In the genomic region with DNA sequence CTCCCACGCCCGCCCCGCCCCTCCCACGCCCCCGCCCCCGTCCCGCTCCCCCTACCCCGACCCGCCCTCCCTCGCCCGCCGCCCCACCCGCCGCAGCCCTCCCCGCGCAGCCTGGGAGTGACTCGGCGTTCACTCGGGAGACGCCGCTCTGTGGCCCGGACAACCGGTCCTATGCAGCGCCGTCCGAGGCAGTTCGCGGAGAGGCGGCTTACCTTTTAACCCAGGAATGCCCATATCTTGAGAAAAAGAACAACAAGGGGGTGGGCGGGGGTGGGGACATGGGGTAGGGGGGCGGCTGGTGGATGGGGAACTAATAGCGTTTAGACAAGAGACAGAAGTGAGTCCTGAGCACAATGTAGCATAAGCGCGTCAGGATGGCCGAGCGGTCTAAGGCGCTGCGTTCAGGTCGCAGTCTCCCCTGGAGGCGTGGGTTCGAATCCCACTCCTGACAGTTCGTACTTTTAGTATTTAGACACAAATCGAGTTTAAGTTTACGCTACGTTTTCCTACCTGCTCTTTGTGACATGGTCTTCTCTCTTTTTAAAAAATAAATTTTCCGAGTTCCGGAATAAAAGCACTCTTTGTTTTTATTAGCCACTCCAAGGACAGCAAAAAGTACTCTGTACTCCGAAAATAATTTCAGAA, we compare ENCODE assay signal across 1 cellular context.
A peak's percentile ranks its signal among the peaks of the same experiment; 100 is the strongest.
TF ChIP-seq lines count a peak whose summit lies in the region.

No MANE protein-coding gene starts in this region.

TF ChIP-seq in HepG2, 621 proteins besides CTCF, POLR2A, EP300 and RAD21 (continued from another document and continues in another):
- TF ChIP-seq U2AF1 (optimal IDR thresholded peaks at IDR 0.05; ENCODE audit: low read depth, low read length) = no peak
- peak; percentile 54; the same call in 1 of the 2 replicates for TF ChIP-seq SP5 (CRISPR knock-in tag; IDR thresholded peaks at IDR 0.05; ENCODE audit: borderline replicate concordance, low read depth)
- TF ChIP-seq NFYC (CRISPR knock-in tag; IDR thresholded peaks at IDR 0.05) = 0 out of 2 replicates have a peak, but pooled peaks have one; percentile 26
- peak; percentile 20; the same call in 1 of the 2 replicates for TF ChIP-seq NKX3-1 (CRISPR knock-in tag; IDR thresholded peaks at IDR 0.05)
- TF ChIP-seq DR1 (CRISPR knock-in tag; IDR thresholded peaks at IDR 0.05) = no peak
- TF ChIP-seq TCF12 (IDR thresholded peaks at IDR 0.05) = no peak
- no peak for TF ChIP-seq TCF12 (CRISPR knock-in tag; IDR thresholded peaks at IDR 0.05)
- TF ChIP-seq HDAC6 (IDR thresholded peaks at IDR 0.05; ENCODE audit: low read depth, low read length) = no peak
- TF ChIP-seq FOXP1 (IDR thresholded peaks at IDR 0.05) = no peak
- peak; percentile 32; the same call in 1 of the 2 replicates for TF ChIP-seq FOXP1 (CRISPR knock-in tag; IDR thresholded peaks at IDR 0.05)
- TF ChIP-seq ONECUT2 (CRISPR knock-in tag; IDR thresholded peaks at IDR 0.05) = peak; percentile 64; the same call in 1 of the 2 replicates
- no peak for TF ChIP-seq CHD4 (IDR thresholded peaks at IDR 0.05; ENCODE audit: borderline replicate concordance, low read length)
- TF ChIP-seq, protein P1, sequence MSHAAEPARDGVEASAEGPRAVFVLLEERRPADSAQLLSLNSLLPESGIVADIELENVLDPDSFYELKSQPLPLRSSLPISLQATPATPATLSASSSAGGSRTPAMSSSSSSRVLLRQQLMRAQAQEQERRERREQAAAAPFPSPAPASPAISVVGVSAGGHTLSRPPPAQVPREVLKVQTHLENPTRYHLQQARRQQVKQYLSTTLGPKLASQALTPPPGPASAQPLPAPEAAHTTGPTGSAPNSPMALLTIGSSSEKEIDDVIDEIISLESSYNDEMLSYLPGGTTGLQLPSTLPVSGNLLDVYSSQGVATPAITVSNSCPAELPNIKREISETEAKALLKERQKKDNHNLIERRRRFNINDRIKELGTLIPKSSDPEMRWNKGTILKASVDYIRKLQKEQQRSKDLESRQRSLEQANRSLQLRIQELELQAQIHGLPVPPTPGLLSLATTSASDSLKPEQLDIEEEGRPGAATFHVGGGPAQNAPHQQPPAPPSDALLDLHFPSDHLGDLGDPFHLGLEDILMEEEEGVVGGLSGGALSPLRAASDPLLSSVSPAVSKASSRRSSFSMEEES (CRISPR knock-in tag; IDR thresholded peaks at IDR 0.05) = peak; percentile 38; the same call in 1 of the 2 replicates
- TF ChIP-seq NR2F2 (IDR thresholded peaks at IDR 0.05; ENCODE audit: borderline replicate concordance, low read depth) = peak; percentile 42; the same call in 1 of the 2 replicates
- TF ChIP-seq FOXO1 (CRISPR knock-in tag; IDR thresholded peaks at IDR 0.05) = peak; percentile 78
- TF ChIP-seq ZNF629 (CRISPR knock-in tag; conservative IDR thresholded peaks at IDR 0.05) = peak; percentile 50
- peak; percentile 100 for TF ChIP-seq ZNF24 (IDR thresholded peaks at IDR 0.05)
- no peak for TF ChIP-seq SUZ12 (IDR thresholded peaks at IDR 0.05; ENCODE audit: low read depth, low read length)
- peak; percentile 76; the same call in 1 of the 2 replicates for TF ChIP-seq TP53 (CRISPR knock-in tag; conservative IDR thresholded peaks at IDR 0.05)
- TF ChIP-seq, protein P2, sequence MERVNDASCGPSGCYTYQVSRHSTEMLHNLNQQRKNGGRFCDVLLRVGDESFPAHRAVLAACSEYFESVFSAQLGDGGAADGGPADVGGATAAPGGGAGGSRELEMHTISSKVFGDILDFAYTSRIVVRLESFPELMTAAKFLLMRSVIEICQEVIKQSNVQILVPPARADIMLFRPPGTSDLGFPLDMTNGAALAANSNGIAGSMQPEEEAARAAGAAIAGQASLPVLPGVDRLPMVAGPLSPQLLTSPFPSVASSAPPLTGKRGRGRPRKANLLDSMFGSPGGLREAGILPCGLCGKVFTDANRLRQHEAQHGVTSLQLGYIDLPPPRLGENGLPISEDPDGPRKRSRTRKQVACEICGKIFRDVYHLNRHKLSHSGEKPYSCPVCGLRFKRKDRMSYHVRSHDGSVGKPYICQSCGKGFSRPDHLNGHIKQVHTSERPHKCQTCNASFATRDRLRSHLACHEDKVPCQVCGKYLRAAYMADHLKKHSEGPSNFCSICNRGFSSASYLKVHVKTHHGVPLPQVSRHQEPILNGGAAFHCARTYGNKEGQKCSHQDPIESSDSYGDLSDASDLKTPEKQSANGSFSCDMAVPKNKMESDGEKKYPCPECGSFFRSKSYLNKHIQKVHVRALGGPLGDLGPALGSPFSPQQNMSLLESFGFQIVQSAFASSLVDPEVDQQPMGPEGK (CRISPR knock-in tag; IDR thresholded peaks at IDR 0.05) = peak; percentile 86
- no peak for TF ChIP-seq MAFG (CRISPR knock-in tag; IDR thresholded peaks at IDR 0.05)
- TF ChIP-seq AGO2 (optimal IDR thresholded peaks at IDR 0.05; ENCODE audit: low read depth, low read length) = no peak
- TF ChIP-seq, protein P3, sequence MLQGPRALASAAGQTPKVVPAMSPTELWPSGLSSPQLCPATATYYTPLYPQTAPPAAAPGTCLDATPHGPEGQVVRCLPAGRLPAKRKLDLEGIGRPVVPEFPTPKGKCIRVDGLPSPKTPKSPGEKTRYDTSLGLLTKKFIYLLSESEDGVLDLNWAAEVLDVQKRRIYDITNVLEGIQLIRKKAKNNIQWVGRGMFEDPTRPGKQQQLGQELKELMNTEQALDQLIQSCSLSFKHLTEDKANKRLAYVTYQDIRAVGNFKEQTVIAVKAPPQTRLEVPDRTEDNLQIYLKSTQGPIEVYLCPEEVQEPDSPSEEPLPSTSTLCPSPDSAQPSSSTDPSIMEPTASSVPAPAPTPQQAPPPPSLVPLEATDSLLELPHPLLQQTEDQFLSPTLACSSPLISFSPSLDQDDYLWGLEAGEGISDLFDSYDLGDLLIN (CRISPR knock-in tag; IDR thresholded peaks at IDR 0.05; ENCODE audit: borderline replicate concordance) = 0 out of 2 replicates have a peak, but pooled peaks have one; percentile 55
- TF ChIP-seq ELF3 (CRISPR knock-in tag; IDR thresholded peaks at IDR 0.05) = peak; percentile 50; the same call in 1 of the 2 replicates
- no peak for TF ChIP-seq ESRRA (CRISPR knock-in tag; IDR thresholded peaks at IDR 0.05; ENCODE audit: low read depth)
- TF ChIP-seq, protein P4, sequence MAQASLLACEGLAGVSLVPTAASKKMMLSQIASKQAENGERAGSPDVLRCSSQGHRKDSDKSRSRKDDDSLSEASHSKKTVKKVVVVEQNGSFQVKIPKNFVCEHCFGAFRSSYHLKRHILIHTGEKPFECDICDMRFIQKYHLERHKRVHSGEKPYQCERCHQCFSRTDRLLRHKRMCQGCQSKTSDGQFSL (CRISPR knock-in tag; IDR thresholded peaks at IDR 0.05) = peak; percentile 90
- peak; percentile 41; the same call in 1 of the 2 replicates for TF ChIP-seq THAP11 (CRISPR knock-in tag; IDR thresholded peaks at IDR 0.05)
- peak; percentile 73; the same call in 1 of the 2 replicates for TF ChIP-seq HOXA5 (CRISPR knock-in tag; IDR thresholded peaks at IDR 0.05)
- TF ChIP-seq ZNF556 (CRISPR knock-in tag; IDR thresholded peaks at IDR 0.05; ENCODE audit: borderline replicate concordance) = 0 out of 2 replicates have a peak, but pooled peaks have one; percentile 24
- TF ChIP-seq SPEN (CRISPR knock-in tag; IDR thresholded peaks at IDR 0.05; ENCODE audit: low read depth) = peak; percentile 42; the same call in 1 of the 2 replicates
- TF ChIP-seq FOXA3 (CRISPR knock-in tag; IDR thresholded peaks at IDR 0.05) = peak; percentile 51
- TF ChIP-seq, protein P5, sequence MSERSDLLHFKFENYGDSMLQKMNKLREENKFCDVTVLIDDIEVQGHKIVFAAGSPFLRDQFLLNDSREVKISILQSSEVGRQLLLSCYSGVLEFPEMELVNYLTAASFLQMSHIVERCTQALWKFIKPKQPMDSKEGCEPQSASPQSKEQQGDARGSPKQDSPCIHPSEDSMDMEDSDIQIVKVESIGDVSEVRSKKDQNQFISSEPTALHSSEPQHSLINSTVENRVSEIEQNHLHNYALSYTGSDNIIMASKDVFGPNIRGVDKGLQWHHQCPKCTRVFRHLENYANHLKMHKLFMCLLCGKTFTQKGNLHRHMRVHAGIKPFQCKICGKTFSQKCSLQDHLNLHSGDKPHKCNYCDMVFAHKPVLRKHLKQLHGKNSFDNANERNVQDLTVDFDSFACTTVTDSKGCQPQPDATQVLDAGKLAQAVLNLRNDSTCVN (CRISPR knock-in tag; IDR thresholded peaks at IDR 0.05; ENCODE audit: borderline replicate concordance) = 0 out of 2 replicates have a peak, but pooled peaks have one; percentile 26
- TF ChIP-seq FOSL2 (CRISPR knock-in tag; IDR thresholded peaks at IDR 0.05) = peak; percentile 71
- TF ChIP-seq ZNF569 (CRISPR knock-in tag; IDR thresholded peaks at IDR 0.05; ENCODE audit: borderline replicate concordance) = no peak
- peak; percentile 45; the same call in 1 of the 2 replicates for TF ChIP-seq ISL2 (CRISPR knock-in tag; IDR thresholded peaks at IDR 0.05)
- peak; percentile 89 for TF ChIP-seq ZNF557 (CRISPR knock-in tag; IDR thresholded peaks at IDR 0.05)
- TF ChIP-seq, protein P6, sequence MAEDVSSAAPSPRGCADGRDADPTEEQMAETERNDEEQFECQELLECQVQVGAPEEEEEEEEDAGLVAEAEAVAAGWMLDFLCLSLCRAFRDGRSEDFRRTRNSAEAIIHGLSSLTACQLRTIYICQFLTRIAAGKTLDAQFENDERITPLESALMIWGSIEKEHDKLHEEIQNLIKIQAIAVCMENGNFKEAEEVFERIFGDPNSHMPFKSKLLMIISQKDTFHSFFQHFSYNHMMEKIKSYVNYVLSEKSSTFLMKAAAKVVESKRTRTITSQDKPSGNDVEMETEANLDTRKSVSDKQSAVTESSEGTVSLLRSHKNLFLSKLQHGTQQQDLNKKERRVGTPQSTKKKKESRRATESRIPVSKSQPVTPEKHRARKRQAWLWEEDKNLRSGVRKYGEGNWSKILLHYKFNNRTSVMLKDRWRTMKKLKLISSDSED (CRISPR knock-in tag; IDR thresholded peaks at IDR 0.05) = no peak
- TF ChIP-seq YEATS4 (CRISPR knock-in tag; IDR thresholded peaks at IDR 0.05; ENCODE audit: borderline replicate concordance) = peak; percentile 14
- TF ChIP-seq MAF1 (CRISPR knock-in tag; IDR thresholded peaks at IDR 0.05; ENCODE audit: borderline replicate concordance) = peak; percentile 100
- no peak for TF ChIP-seq ZZZ3 (CRISPR knock-in tag; IDR thresholded peaks at IDR 0.05; ENCODE audit: borderline replicate concordance)
- TF ChIP-seq NAIF1 (CRISPR knock-in tag; IDR thresholded peaks at IDR 0.05; ENCODE audit: borderline replicate concordance) = no peak
- TF ChIP-seq, protein P7, sequence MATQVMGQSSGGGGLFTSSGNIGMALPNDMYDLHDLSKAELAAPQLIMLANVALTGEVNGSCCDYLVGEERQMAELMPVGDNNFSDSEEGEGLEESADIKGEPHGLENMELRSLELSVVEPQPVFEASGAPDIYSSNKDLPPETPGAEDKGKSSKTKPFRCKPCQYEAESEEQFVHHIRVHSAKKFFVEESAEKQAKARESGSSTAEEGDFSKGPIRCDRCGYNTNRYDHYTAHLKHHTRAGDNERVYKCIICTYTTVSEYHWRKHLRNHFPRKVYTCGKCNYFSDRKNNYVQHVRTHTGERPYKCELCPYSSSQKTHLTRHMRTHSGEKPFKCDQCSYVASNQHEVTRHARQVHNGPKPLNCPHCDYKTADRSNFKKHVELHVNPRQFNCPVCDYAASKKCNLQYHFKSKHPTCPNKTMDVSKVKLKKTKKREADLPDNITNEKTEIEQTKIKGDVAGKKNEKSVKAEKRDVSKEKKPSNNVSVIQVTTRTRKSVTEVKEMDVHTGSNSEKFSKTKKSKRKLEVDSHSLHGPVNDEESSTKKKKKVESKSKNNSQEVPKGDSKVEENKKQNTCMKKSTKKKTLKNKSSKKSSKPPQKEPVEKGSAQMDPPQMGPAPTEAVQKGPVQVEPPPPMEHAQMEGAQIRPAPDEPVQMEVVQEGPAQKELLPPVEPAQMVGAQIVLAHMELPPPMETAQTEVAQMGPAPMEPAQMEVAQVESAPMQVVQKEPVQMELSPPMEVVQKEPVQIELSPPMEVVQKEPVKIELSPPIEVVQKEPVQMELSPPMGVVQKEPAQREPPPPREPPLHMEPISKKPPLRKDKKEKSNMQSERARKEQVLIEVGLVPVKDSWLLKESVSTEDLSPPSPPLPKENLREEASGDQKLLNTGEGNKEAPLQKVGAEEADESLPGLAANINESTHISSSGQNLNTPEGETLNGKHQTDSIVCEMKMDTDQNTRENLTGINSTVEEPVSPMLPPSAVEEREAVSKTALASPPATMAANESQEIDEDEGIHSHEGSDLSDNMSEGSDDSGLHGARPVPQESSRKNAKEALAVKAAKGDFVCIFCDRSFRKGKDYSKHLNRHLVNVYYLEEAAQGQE (IDR thresholded peaks at IDR 0.05; ENCODE audit: borderline replicate concordance in 1 of 2, low read depth in 1 of 2, low read length in 2 of 2) = no peak
- peak; percentile 74 for TF ChIP-seq RXRB (CRISPR knock-in tag; IDR thresholded peaks at IDR 0.05; ENCODE audit: borderline replicate concordance)
- TF ChIP-seq MEIS1 (CRISPR knock-in tag; IDR thresholded peaks at IDR 0.05; ENCODE audit: borderline replicate concordance) = peak; percentile 39; the same call in 1 of the 2 replicates
- no peak; the same call in 1 of the 2 replicates for TF ChIP-seq NFE2 (CRISPR knock-in tag; IDR thresholded peaks at IDR 0.05)
- TF ChIP-seq, protein P8, sequence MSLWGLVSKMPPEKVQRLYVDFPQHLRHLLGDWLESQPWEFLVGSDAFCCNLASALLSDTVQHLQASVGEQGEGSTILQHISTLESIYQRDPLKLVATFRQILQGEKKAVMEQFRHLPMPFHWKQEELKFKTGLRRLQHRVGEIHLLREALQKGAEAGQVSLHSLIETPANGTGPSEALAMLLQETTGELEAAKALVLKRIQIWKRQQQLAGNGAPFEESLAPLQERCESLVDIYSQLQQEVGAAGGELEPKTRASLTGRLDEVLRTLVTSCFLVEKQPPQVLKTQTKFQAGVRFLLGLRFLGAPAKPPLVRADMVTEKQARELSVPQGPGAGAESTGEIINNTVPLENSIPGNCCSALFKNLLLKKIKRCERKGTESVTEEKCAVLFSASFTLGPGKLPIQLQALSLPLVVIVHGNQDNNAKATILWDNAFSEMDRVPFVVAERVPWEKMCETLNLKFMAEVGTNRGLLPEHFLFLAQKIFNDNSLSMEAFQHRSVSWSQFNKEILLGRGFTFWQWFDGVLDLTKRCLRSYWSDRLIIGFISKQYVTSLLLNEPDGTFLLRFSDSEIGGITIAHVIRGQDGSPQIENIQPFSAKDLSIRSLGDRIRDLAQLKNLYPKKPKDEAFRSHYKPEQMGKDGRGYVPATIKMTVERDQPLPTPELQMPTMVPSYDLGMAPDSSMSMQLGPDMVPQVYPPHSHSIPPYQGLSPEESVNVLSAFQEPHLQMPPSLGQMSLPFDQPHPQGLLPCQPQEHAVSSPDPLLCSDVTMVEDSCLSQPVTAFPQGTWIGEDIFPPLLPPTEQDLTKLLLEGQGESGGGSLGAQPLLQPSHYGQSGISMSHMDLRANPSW (CRISPR knock-in tag; IDR thresholded peaks at IDR 0.05; ENCODE audit: borderline replicate concordance) = no peak
- TF ChIP-seq, protein P9, sequence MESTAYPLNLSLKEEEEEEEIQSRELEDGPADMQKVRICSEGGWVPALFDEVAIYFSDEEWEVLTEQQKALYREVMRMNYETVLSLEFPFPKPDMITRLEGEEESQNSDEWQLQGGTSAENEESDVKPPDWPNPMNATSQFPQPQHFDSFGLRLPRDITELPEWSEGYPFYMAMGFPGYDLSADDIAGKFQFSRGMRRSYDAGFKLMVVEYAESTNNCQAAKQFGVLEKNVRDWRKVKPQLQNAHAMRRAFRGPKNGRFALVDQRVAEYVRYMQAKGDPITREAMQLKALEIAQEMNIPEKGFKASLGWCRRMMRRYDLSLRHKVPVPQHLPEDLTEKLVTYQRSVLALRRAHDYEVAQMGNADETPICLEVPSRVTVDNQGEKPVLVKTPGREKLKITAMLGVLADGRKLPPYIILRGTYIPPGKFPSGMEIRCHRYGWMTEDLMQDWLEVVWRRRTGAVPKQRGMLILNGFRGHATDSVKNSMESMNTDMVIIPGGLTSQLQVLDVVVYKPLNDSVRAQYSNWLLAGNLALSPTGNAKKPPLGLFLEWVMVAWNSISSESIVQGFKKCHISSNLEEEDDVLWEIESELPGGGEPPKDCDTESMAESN (CRISPR knock-in tag; conservative IDR thresholded peaks at IDR 0.05) = 0 out of 2 replicates have a peak, but pooled peaks have one; percentile 51
- 0 out of 2 replicates have a peak, but pooled peaks have one; percentile 47 for TF ChIP-seq ZNF564 (CRISPR knock-in tag; IDR thresholded peaks at IDR 0.05)
